ENCODE assay signal across 11 cellular contexts in the genomic region with DNA sequence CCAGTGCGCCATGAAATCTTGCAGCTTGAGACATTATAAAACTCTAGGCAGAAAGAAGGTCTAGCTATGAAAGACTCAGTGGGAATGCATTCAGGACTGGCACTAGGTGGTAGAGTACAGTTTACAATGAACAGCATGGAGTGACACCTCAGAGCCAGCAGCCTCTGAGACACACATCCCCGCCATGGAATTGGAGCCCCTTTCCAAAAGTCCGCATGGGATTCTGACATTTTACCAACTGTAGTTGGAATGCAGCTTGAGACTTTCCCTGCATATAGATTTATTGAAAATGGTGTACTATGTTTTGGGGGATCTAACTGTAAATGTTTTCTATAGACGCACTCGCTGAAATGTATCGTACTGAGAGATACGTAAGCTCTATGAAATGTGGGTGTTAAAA.
"Had no signal": no experiment of that assay in that cellular context is flagged by ENCODE, and none has a peak within 500 bp of the region (broad histone marks: within the 10 kb centered on the region; RNA-seq: fewer than 3 reads in every experiment).

No MANE protein-coding gene starts in this region.

- H3K36me3 ChIP-seq: HAP-1 had no signal

- FAIRE-seq: H1, H54 had no signal

- DNase-seq: GM23248, GOT3, H7, H9, HCEC 1CT, HFFc6 had no signal

- H3K27ac Mint-ChIP-seq: GM23338, H9, HFFc6 had no signal

- H3K4me1 ChIP-seq: HAP-1 had no signal

- H3K4me1 Mint-ChIP-seq: GM23338 had no signal

- H3K27ac ChIP-seq: GM23248 had no signal

- H3K9me3 Mint-ChIP-seq: GM23338, H9, HFFc6 had no signal

- H3K4me3 Mint-ChIP-seq: GM23338, H9, HFFc6 had no signal

- ATAC-seq: GM23338, HCT116 had no signal

- H3K9me3 ChIP-seq: HAP-1 had no signal

- H3K4me3 ChIP-seq: GM23248, GM23338, HAP-1 had no signal
